In the genomic region with DNA sequence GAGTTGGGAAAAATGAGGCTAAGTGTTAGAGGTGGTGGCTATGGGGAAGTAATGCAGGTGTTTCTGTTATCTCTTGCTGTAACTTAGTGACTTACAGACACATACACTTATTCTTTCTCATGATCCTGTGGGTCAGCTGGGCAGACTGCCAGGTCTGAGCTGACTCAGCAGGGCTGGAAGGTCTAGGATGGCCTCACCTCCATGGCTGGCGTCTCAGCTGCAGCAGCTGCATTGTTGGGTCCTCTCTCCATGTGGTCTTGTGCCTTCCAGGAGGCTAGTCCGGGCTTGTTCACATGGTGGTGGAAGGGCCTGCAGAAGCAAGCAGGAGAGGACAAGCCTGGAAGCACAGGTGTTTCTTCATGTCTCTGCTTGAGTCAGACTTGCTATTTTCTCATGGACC, we compare ENCODE assay signal across 8 cellular contexts.
A peak's percentile ranks its signal among the peaks of the same experiment; 100 is the strongest.
DNase-seq lines count a peak whose midpoint lies in the region; ATAC-seq and TF ChIP-seq lines count a peak whose summit lies in the region.

No MANE protein-coding gene starts in this region.

- no peak overlapping the region for H3K9ac ChIP-seq in SK-N-SH

- TF ChIP-seq EP300 in SK-N-SH (IDR thresholded peaks at IDR 0.05; ENCODE audit: borderline replicate concordance in 1 of 2, low read depth in 1 of 2, low read length in 1 of 2), result peak in 1 of 2 experiments; percentile 52; a peak in 1 of 4 replicates

- no peaks in the 10 kb centered on the region for H3K4me1 ChIP-seq in breast epithelium
- peaks cover 20 to 22% of the 10 kb centered on the region in 2 experiments for H3K4me1 ChIP-seq in SK-N-SH (ENCODE audit: control insufficient read depth in 1 of 2, insufficient read depth in 2 of 2, low read depth in 1 of 2, low read length in 1 of 2)

- no peak for TF ChIP-seq POLR2A in breast epithelium (IDR thresholded peaks at IDR 0.05)

- H3K27ac ChIP-seq in breast epithelium, result no peak overlapping the region
- peak overlapping the region; percentile 43 to 53; a peak in 3 of 4 replicates for H3K27ac ChIP-seq in SK-N-SH (ENCODE audit: low read depth in 2 of 2, low read length in 1 of 2)

- peak overlapping the region; percentile 20; the same call in 1 of the 2 replicates for H3K4me2 ChIP-seq in SK-N-SH

- no peaks in the 10 kb centered on the region for H3F3A ChIP-seq in SK-N-SH (replicated peaks; ENCODE audit: insufficient read depth)

- TF ChIP-seq CTCF in MCF 10A (IDR thresholded peaks at IDR 0.05; ENCODE audit: unreplicated experiment), result no peak
- no peak for TF ChIP-seq CTCF in breast epithelium (IDR thresholded peaks at IDR 0.05)
- TF ChIP-seq CTCF in SK-N-SH (IDR thresholded peaks at IDR 0.05), result no peak

- H3K9me3 Mint-ChIP-seq in MCF 10A (ENCODE audit: unreplicated experiment), result no peaks in the 10 kb centered on the region

- WGBS in SK-N-SH (ENCODE audit: low lambda C conversion rate), result 17% methylated on average over 2 of the region's 2 CpGs

- no peaks in the 10 kb centered on the region for H4K20me1 ChIP-seq in SK-N-SH (ENCODE audit: insufficient read depth)

- H3K9me2 ChIP-seq in SK-N-SH, result no peaks in the 10 kb centered on the region

- H3K9me3 ChIP-seq in breast epithelium, result no peaks in the 10 kb centered on the region
- no peaks in the 10 kb centered on the region for H3K9me3 ChIP-seq in SK-N-SH

- H3K36me3 ChIP-seq in breast epithelium (no peaks in the 10 kb centered on the region), SK-N-SH (replicated peaks in 1 of 2; ENCODE audit: control insufficient read depth in 1 of 2, insufficient read depth in 2 of 2, low read length in 1 of 2) (no peaks in the 10 kb centered on the region)

- H3K4me3 Mint-ChIP-seq in MCF 10A (ENCODE audit: unreplicated experiment), result peak overlapping the region; percentile 45

- intact Hi-C loops in MCF 10A (cut with micrococcal nuclease) (no loop called here), breast epithelium (cut with DNase I; ENCODE audit: low total_unique reads) (loop anchor here (5.0 kb wide), 1 partner anchor 1795 kb away; the partner anchor contains the start of gene PDHA1)

- H3K27ac Mint-ChIP-seq in MCF 10A (ENCODE audit: low read depth, unreplicated experiment), result peak overlapping the region; percentile 74

- H3K36me3 Mint-ChIP-seq in MCF 10A (ENCODE audit: insufficient read depth, unreplicated experiment), result no peaks in the 10 kb centered on the region

- H2AFZ ChIP-seq in SK-N-SH (ENCODE audit: low read depth), result no peak overlapping the region

- TF ChIP-seq RAD21 in SK-N-SH (IDR thresholded peaks at IDR 0.05; ENCODE audit: low read length), result no peak

- CTCF ChIA-PET in MCF 10A (lab: Yijun Ruan, JAX) (interaction anchor here (0.6 to 2.6 kb wide), 5 partner anchors 18 to 305 kb away, joined by 3 to 9 read pairs (median 4); no protein-coding TSS in a partner anchor), SK-N-SH (lab: Yijun Ruan, JAX) (interaction anchor here (1.3 kb wide), 1 partner anchor 10 kb away, joined by 4 read pairs; no protein-coding TSS in a partner anchor)

- peaks cover 17% of the 10 kb centered on the region for H3K4me1 Mint-ChIP-seq in MCF 10A (ENCODE audit: insufficient read depth, unreplicated experiment)

- H3K27me3 Mint-ChIP-seq in MCF 10A (ENCODE audit: insufficient read depth, unreplicated experiment), result peaks cover 13% of the 10 kb centered on the region

- no peaks in the 10 kb centered on the region for H3K79me2 ChIP-seq in SK-N-SH (ENCODE audit: insufficient read depth)

- POLR2A ChIA-PET in MCF 10A (lab: Yijun Ruan, JAX) (interaction anchor here (1.7 to 1.8 kb wide), 2 partner anchors 9 to 12 kb away, joined by 5 read pairs; no protein-coding TSS in a partner anchor), SK-N-SH (lab: Yijun Ruan, JAX) (no interaction called here)

- BruUV-seq in MCF 10A (replicated peaks; lab: Mats Ljungman, UMichigan), result no TSS peak

- peak; percentile 99 for DNase-seq in MCF 10A (ENCODE audit: unreplicated experiment)
- DNase-seq in breast epithelium (ENCODE audit: low spot score in 2 of 2), result no peak
- no peak for DNase-seq in SK-N-SH
- DNase-seq in kidney tubule cell (ENCODE audit: low spot score), result peak; percentile 99
- no peak for DNase-seq in AML-193 (lab: John Stamatoyannopoulos, UW)
- no peak for DNase-seq in stimulated activated CD4-positive, alpha-beta T cell treated with anti-CD3 and anti-CD28 coated beads, Interleukin-4, amount 100 ng/mL, for 24 hours
- no peak for DNase-seq in activated CD4-positive, CD25-positive, alpha-beta regulatory T cell (lab: John Stamatoyannopoulos, UW)

- no peak overlapping the region for H3K4me3 ChIP-seq in breast epithelium
- no peak overlapping the region for H3K4me3 ChIP-seq in SK-N-SH (ENCODE audit: low read depth in 2 of 2, low read length in 1 of 2)

- peak; percentile 75 for ATAC-seq in HG03196 (IDR thresholded peaks at IDR 0.05; ENCODE audit: unreplicated experiment)

- peaks cover 0 to 46% of the 10 kb centered on the region in 2 donors for H3K27me3 ChIP-seq in breast epithelium
- H3K27me3 ChIP-seq in SK-N-SH (ENCODE audit: insufficient read depth), result no peaks in the 10 kb centered on the region; the same call in 1 of the 2 replicates

TF ChIP-seq in SK-N-SH, 30 proteins besides CTCF, POLR2A, EP300 and RAD21 (continues in another document):
- TF ChIP-seq REST (IDR thresholded peaks at IDR 0.05; ENCODE audit: low read depth, low read length), result no peak
- no peak for TF ChIP-seq EZH2phosphoT487 (IDR thresholded peaks at IDR 0.05; ENCODE audit: borderline replicate concordance, low read depth)
- no peak for TF ChIP-seq FOXM1 (IDR thresholded peaks at IDR 0.05; ENCODE audit: low read depth)
- no peak for TF ChIP-seq RCOR1 (IDR thresholded peaks at IDR 0.05; ENCODE audit: low read length)
- TF ChIP-seq, protein P1, sequence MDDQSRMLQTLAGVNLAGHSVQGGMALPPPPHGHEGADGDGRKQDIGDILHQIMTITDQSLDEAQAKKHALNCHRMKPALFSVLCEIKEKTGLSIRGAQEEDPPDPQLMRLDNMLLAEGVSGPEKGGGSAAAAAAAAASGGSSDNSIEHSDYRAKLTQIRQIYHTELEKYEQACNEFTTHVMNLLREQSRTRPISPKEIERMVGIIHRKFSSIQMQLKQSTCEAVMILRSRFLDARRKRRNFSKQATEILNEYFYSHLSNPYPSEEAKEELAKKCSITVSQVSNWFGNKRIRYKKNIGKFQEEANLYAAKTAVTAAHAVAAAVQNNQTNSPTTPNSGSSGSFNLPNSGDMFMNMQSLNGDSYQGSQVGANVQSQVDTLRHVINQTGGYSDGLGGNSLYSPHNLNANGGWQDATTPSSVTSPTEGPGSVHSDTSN (IDR thresholded peaks at IDR 0.05), result peak; percentile 33; the same call in 1 of the 2 replicates
- no peak for TF ChIP-seq ELF1 (IDR thresholded peaks at IDR 0.05)
- TF ChIP-seq TCF12 (IDR thresholded peaks at IDR 0.05), result peak; percentile 74
- TF ChIP-seq YY1 (IDR thresholded peaks at IDR 0.05; ENCODE audit: low read depth), result peak; percentile 51; the same call in 1 of the 2 replicates
- TF ChIP-seq MXI1 (IDR thresholded peaks at IDR 0.05; ENCODE audit: low read depth, low read length), result no peak
- no peak; the same call in 1 of the 2 replicates for TF ChIP-seq RXRA (IDR thresholded peaks at IDR 0.05; ENCODE audit: borderline replicate concordance, low read depth)
- TF ChIP-seq RFX5 (IDR thresholded peaks at IDR 0.05; ENCODE audit: low read length), result no peak
- no peak for TF ChIP-seq USF1 (IDR thresholded peaks at IDR 0.05; ENCODE audit: borderline replicate concordance, low read depth)
- no peak for TF ChIP-seq TEAD4 (IDR thresholded peaks at IDR 0.05; ENCODE audit: borderline replicate concordance, insufficient read depth)
- no peak for TF ChIP-seq JUND (IDR thresholded peaks at IDR 0.05)

Comparison
In these comparisons a context has a peak if more than half of its experiments do, and no peak if none do; other contexts are left out.
1. DNase-seq: peak in MCF 10A (single experiment) and kidney tubule cell (single experiment); none in breast epithelium (0 of 2), SK-N-SH (single experiment), AML-193 (0 of 2), stimulated activated CD4-positive, alpha-beta T cell treated with anti-CD3 and anti-CD28 coated beads, Interleukin-4, amount 100 ng/mL, for 24 hours (single experiment) and activated CD4-positive, CD25-positive, alpha-beta regulatory T cell (0 of 4).
2. H3K27ac ChIP-seq: peak in SK-N-SH (2 of 2); none in breast epithelium (0 of 2).